ENCODE assay signal across 19 cellular contexts in the genomic region with DNA sequence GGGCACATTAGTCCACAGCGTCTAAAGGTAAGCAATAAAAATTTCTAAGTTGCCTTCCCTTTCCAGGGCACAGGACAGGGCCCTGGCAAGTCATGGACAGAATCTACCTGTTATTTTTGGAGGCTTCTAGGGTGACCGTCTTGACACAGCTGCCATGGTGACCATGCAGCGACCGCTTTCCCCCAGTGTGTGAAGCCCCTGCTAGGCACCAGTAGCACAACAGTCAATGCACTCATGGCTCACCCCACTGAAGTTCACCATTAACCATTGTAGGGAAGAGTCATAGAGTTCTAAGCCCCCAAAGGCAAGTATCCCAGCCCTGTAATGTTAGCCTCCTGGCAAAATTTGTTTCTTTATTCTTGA. TPM values are rescaled to one million over a fixed set of nuclear protein-coding genes. Genes with fewer than 3 reads are reported as not detected.
DNase-seq lines count a peak whose midpoint lies in the region; ATAC-seq and TF ChIP-seq lines count a peak whose summit lies in the region.
"Had no signal": no experiment of that assay in that cellular context is flagged by ENCODE, and none has a peak within 500 bp of the region (broad histone marks: within the 10 kb centered on the region; RNA-seq: fewer than 3 reads in every experiment).

No MANE protein-coding gene starts in this region.

- H3K18ac ChIP-seq in trophoblast cell (ENCODE audit: low read length): no peak overlapping the region

- no peaks in the 10 kb centered on the region for H3K36me3 Mint-ChIP-seq in endodermal cell (ENCODE audit: low read depth)
- no peaks in the 10 kb centered on the region for H3K36me3 Mint-ChIP-seq in type B pancreatic cell
- peaks cover 8% of the 10 kb centered on the region for H3K36me3 Mint-ChIP-seq in endothelial cell (ENCODE audit: low read depth, unreplicated experiment)
- H3K36me3 Mint-ChIP-seq: CD14-positive monocyte; CD4-positive, alpha-beta memory T cell had no signal

- H3K23ac ChIP-seq in trophoblast cell (ENCODE audit: low read length): no peak overlapping the region

- H2AFZ ChIP-seq in trophoblast cell (ENCODE audit: insufficient read depth, low read length, poor library complexity): no peak overlapping the region
- H2AFZ ChIP-seq: GM23248 had no signal

- no peak overlapping the region for H2BK120ac ChIP-seq in trophoblast cell (ENCODE audit: insufficient read depth, low read length, poor library complexity)

- no peaks in the 10 kb centered on the region for H3K27me3 ChIP-seq in endodermal cell (ENCODE audit: control insufficient read depth, insufficient read depth, low read length, poor library complexity, severe bottlenecking)
- no peaks in the 10 kb centered on the region for H3K27me3 ChIP-seq in trophoblast cell (ENCODE audit: insufficient read depth, low read length)
- H3K27me3 ChIP-seq: BLaER1 had no signal

- H3K9me3 ChIP-seq in endodermal cell (ENCODE audit: control insufficient read depth, low read length): no peaks in the 10 kb centered on the region
- peaks cover 4% of the 10 kb centered on the region for H3K9me3 ChIP-seq in trophoblast cell (ENCODE audit: insufficient read depth, low read depth, low read length)
- H3K9me3 ChIP-seq: BLaER1, HAP-1 had no signal

- H2BK5ac ChIP-seq in trophoblast cell (ENCODE audit: low read depth, low read length, poor library complexity): no peak overlapping the region

- no peak overlapping the region for H3K27ac ChIP-seq in endodermal cell (ENCODE audit: low read depth, low read length)
- no peak overlapping the region for H3K27ac ChIP-seq in trophoblast cell (ENCODE audit: low read depth, low read length)
- H3K27ac ChIP-seq: BLaER1, GM23248 had no signal

- DNase-seq in activated CD8-positive, alpha-beta memory T cell treated with anti-CD3 and anti-CD28 coated beads for 24 hours: peak; percentile 7
- no peak for DNase-seq in activated CD8-positive, alpha-beta memory T cell treated with anti-CD3 and anti-CD28 coated beads, Interleukin-2, amount 50 U/mL, for 4 hours
- peak; percentile 11 for DNase-seq in endodermal cell
- no peak for DNase-seq in trophoblast cell
- DNase-seq in type B pancreatic cell (ENCODE audit: extremely low spot score, unreplicated experiment): peak; percentile 20
- DNase-seq in mucosa of gallbladder (ENCODE audit: low spot score): no peak
- no peak for DNase-seq in endothelial cell (ENCODE audit: low spot score)
- DNase-seq: 8988T; CD4-positive, alpha-beta memory T cell; DMS153; DMS79; GDM1; GM23248 had no signal

- H3K4me1 ChIP-seq in endodermal cell (ENCODE audit: control insufficient read depth, insufficient read depth, low read length) (no peaks in the 10 kb centered on the region), trophoblast cell (ENCODE audit: control insufficient read depth in 1 of 2, insufficient read depth in 2 of 2, low read length in 2 of 2) (peaks cover 8% of the 10 kb centered on the region in 2 experiments)
- H3K4me1 ChIP-seq: BLaER1, HAP-1 had no signal

- ATAC-seq in SK-N-SH treated with all-trans-retinoic acid at 6 μM for 48 hours: no peak

- H2AK5ac ChIP-seq in trophoblast cell (ENCODE audit: low read length): no peak overlapping the region

- H3K27ac Mint-ChIP-seq in endodermal cell: no peak overlapping the region
- no peak overlapping the region for H3K27ac Mint-ChIP-seq in type B pancreatic cell
- no peak overlapping the region for H3K27ac Mint-ChIP-seq in endothelial cell (ENCODE audit: unreplicated experiment)
- H3K27ac Mint-ChIP-seq: CD14-positive monocyte; CD4-positive, alpha-beta memory T cell had no signal

- H3K9me3 Mint-ChIP-seq in endodermal cell: peaks cover 1% of the 10 kb centered on the region
- H3K9me3 Mint-ChIP-seq in type B pancreatic cell: no peaks in the 10 kb centered on the region
- no peaks in the 10 kb centered on the region for H3K9me3 Mint-ChIP-seq in endothelial cell (ENCODE audit: unreplicated experiment)

- H3K79me2 ChIP-seq in trophoblast cell (ENCODE audit: control insufficient read depth, insufficient read depth, low read length, poor library complexity): no peaks in the 10 kb centered on the region

- no peak overlapping the region for H4K91ac ChIP-seq in trophoblast cell (ENCODE audit: low read depth, low read length)

- H3K9ac ChIP-seq in endodermal cell (ENCODE audit: extremely low read depth, low read length, poor library complexity, severe bottlenecking) (no peak overlapping the region), trophoblast cell (ENCODE audit: low read length) (no peak overlapping the region)
- H3K9ac ChIP-seq: BLaER1, GM23248 had no signal

- WGBS in endodermal cell (ENCODE audit: insufficient coverage in 1 of 2, insufficient read length in 1 of 2), 2 experiments: 95 to 100% methylated on average over 4 of the region's 4 CpGs
- WGBS in trophoblast cell (ENCODE audit: extremely low coverage, insufficient coverage, insufficient read length): no CpG with 5 or more reads among the region's 4 CpGs

- H2BK12ac ChIP-seq in trophoblast cell (ENCODE audit: low read length): peak overlapping the region; percentile 30

- H3K4me3 ChIP-seq in endodermal cell (ENCODE audit: low read length): no peak overlapping the region
- no peak overlapping the region for H3K4me3 ChIP-seq in trophoblast cell (ENCODE audit: low read depth, low read length)
- H3K4me3 ChIP-seq: BLaER1, GM23248, HAP-1 had no signal

- no peak overlapping the region for H3K14ac ChIP-seq in trophoblast cell (ENCODE audit: low read length)

- H3K4me2 ChIP-seq in trophoblast cell (ENCODE audit: low read length): no peak overlapping the region
- H3K4me2 ChIP-seq: BLaER1 had no signal

- H3K4me1 Mint-ChIP-seq in endodermal cell (no peaks in the 10 kb centered on the region), type B pancreatic cell (ENCODE audit: unreplicated experiment) (no peaks in the 10 kb centered on the region), endothelial cell (ENCODE audit: unreplicated experiment) (peaks cover 26% of the 10 kb centered on the region)
- H3K4me1 Mint-ChIP-seq: CD14-positive monocyte; CD4-positive, alpha-beta memory T cell had no signal

- H4K12ac ChIP-seq in trophoblast cell (ENCODE audit: low read depth, low read length): no peak overlapping the region

- peaks cover 2% of the 10 kb centered on the region for H3K27me3 Mint-ChIP-seq in endodermal cell (ENCODE audit: insufficient read depth)
- no peaks in the 10 kb centered on the region for H3K27me3 Mint-ChIP-seq in type B pancreatic cell
- peaks cover 7% of the 10 kb centered on the region for H3K27me3 Mint-ChIP-seq in endothelial cell (ENCODE audit: unreplicated experiment)

- H3K4me3 Mint-ChIP-seq in endodermal cell (no peak overlapping the region), type B pancreatic cell (no peak overlapping the region), endothelial cell (ENCODE audit: unreplicated experiment) (no peak overlapping the region)
- H3K4me3 Mint-ChIP-seq: CD14-positive monocyte; CD4-positive, alpha-beta memory T cell had no signal

- H3K36me3 ChIP-seq in endodermal cell (ENCODE audit: control insufficient read depth, insufficient read depth, low read length) (no peaks in the 10 kb centered on the region), trophoblast cell (ENCODE audit: control insufficient read depth in 1 of 2, insufficient read depth in 2 of 2, low read length in 2 of 2) (no peaks in the 10 kb centered on the region)
- H3K36me3 ChIP-seq: BLaER1, HAP-1 had no signal

- H4K8ac ChIP-seq in trophoblast cell (ENCODE audit: low read depth, low read length): no peak overlapping the region

- TF ChIP-seq CTCF in endodermal cell (conservative IDR thresholded peaks at IDR 0.05): no peak
- TF ChIP-seq CTCF in type B pancreatic cell (conservative IDR thresholded peaks at IDR 0.05): no peak
- no peak for TF ChIP-seq CTCF in endothelial cell (IDR thresholded peaks at IDR 0.05; ENCODE audit: unreplicated experiment)

- no peak overlapping the region for H3K4ac ChIP-seq in trophoblast cell (ENCODE audit: low read depth, low read length)

- H3K79me1 ChIP-seq in trophoblast cell (ENCODE audit: low read length): peaks cover 9% of the 10 kb centered on the region

TF ChIP-seq in SK-N-SH treated with all-trans-retinoic acid at 6 μM for 48 hours, 23 proteins besides CTCF, POLR2A, EP300 and RAD21:
- TF ChIP-seq ZNF8 (CRISPR knock-in tag; IDR thresholded peaks at IDR 0.05): no peak
- TF ChIP-seq TCF4 (CRISPR knock-in tag; IDR thresholded peaks at IDR 0.05; ENCODE audit: borderline replicate concordance): no peak
- no peak for TF ChIP-seq ARNTL (CRISPR knock-in tag; IDR thresholded peaks at IDR 0.05; ENCODE audit: borderline replicate concordance, low read depth)
- no peak for TF ChIP-seq TOX (CRISPR knock-in tag; IDR thresholded peaks at IDR 0.05; ENCODE audit: borderline replicate concordance)
- no peak for TF ChIP-seq ZFP30 (CRISPR knock-in tag; IDR thresholded peaks at IDR 0.05)
- no peak for TF ChIP-seq RARB (CRISPR knock-in tag; IDR thresholded peaks at IDR 0.05)
TF ChIP-seq in SK-N-SH treated with all-trans-retinoic acid at 6 μM for 48 hours: peak in this region for 0.

RNA-seq across cellular contexts. Expression of a gene that starts 43.8 kb away (rescaled TPM):
- total RNA-seq in endodermal cell (100 to 1,000 TPM; 126 to 134 TPM), type B pancreatic cell (ENCODE audit: low replicate concordance) (3.4 and 3.8 TPM in 2 replicates), mucosa of gallbladder (48.1 TPM), endothelial cell (ENCODE audit: unreplicated experiment) (3.8 TPM)
- polyA plus RNA-seq in endodermal cell (2013, experiment 1 of 2): 10.6 TPM
- 12.8 TPM for polyA plus RNA-seq in endodermal cell (2013, experiment 2 of 2)
- 416 and 421 TPM in 2 replicates for polyA plus RNA-seq in trophoblast cell (2013)
- total RNA-seq: A673; CD4-positive, alpha-beta memory T cell; HT-29 had no signal
- polyA plus RNA-seq: CD4-positive, alpha-beta memory T cell had no signal

Comparison
In these comparisons a context has a peak if more than half of its experiments do, and no peak if none do; other contexts are left out.
1. DNase-seq: peak in activated CD8-positive, alpha-beta memory T cell treated with anti-CD3 and anti-CD28 coated beads for 24 hours (single experiment), endodermal cell (single experiment) and type B pancreatic cell (single experiment); none in activated CD8-positive, alpha-beta memory T cell treated with anti-CD3 and anti-CD28 coated beads, Interleukin-2, amount 50 U/mL, for 4 hours (single experiment), trophoblast cell (0 of 2), mucosa of gallbladder (single experiment) and endothelial cell (single experiment).
2. RNA of a gene that starts 43.8 kb away (total RNA-seq): 126 to 134 TPM in endodermal cell and 48.1 TPM in mucosa of gallbladder (single experiment); 3.8 TPM in endothelial cell (single experiment) and 3.4 to 3.8 TPM in type B pancreatic cell; every median in the first group is over 10 times any median in the second.